ENCODE assay signal across 1 cellular context in genomic region chr11:69439127-69439526, GRCh38.
A peak's percentile ranks its signal among the peaks of the same experiment; 100 is the strongest.
TF ChIP-seq lines count a peak whose summit lies in the region.

No MANE protein-coding gene starts in this region.

TF ChIP-seq in HEK293, 187 proteins besides CTCF, POLR2A, EP300 and RAD21 (continued from another document):
- TF ChIP-seq ZFHX2 (tag by site-specific recombination; conservative IDR thresholded peaks at IDR 0.05) (0 out of 2 replicates have a peak, but pooled peaks have one; percentile 10), GLIS1 (tag by site-specific recombination; IDR thresholded peaks at IDR 0.05) (peak; percentile 33; the same call in 1 of the 2 replicates), TRIM28 (IDR thresholded peaks at IDR 0.05; ENCODE audit: borderline replicate concordance, low read length) (no peak), ZNF701 (tag by site-specific recombination; IDR thresholded peaks at IDR 0.05) (no peak), ZIC2 (tag by site-specific recombination; IDR thresholded peaks at IDR 0.05) (0 out of 2 replicates have a peak, but pooled peaks have one; percentile 8), KLF7 (tag by site-specific recombination; IDR thresholded peaks at IDR 0.05; ENCODE audit: borderline replicate concordance) (no peak), EGR2 (tag by site-specific recombination; IDR thresholded peaks at IDR 0.05; ENCODE audit: low read depth) (peak; percentile 49), ZNF114 (tag by site-specific recombination; IDR thresholded peaks at IDR 0.05) (no peak), GLIS2 (tag by site-specific recombination; IDR thresholded peaks at IDR 0.05) (no peak), ZNF677 (tag by site-specific recombination; IDR thresholded peaks at IDR 0.05) (no peak)
- TF ChIP-seq, protein P1, sequence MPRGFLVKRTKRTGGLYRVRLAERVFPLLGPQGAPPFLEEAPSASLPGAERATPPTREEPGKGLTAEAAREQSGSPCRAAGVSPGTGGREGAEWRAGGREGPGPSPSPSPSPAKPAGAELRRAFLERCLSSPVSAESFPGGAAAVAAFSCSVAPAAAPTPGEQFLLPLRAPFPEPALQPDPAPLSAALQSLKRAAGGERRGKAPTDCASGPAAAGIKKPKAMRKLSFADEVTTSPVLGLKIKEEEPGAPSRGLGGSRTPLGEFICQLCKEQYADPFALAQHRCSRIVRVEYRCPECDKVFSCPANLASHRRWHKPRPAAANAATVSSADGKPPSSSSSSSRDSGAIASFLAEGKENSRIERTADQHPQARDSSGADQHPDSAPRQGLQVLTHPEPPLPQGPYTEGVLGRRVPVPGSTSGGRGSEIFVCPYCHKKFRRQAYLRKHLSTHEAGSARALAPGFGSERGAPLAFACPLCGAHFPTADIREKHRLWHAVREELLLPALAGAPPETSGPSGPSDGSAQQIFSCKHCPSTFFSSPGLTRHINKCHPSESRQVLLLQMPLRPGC (tag by site-specific recombination; IDR thresholded peaks at IDR 0.05), result no peak
- TF ChIP-seq, protein P2, sequence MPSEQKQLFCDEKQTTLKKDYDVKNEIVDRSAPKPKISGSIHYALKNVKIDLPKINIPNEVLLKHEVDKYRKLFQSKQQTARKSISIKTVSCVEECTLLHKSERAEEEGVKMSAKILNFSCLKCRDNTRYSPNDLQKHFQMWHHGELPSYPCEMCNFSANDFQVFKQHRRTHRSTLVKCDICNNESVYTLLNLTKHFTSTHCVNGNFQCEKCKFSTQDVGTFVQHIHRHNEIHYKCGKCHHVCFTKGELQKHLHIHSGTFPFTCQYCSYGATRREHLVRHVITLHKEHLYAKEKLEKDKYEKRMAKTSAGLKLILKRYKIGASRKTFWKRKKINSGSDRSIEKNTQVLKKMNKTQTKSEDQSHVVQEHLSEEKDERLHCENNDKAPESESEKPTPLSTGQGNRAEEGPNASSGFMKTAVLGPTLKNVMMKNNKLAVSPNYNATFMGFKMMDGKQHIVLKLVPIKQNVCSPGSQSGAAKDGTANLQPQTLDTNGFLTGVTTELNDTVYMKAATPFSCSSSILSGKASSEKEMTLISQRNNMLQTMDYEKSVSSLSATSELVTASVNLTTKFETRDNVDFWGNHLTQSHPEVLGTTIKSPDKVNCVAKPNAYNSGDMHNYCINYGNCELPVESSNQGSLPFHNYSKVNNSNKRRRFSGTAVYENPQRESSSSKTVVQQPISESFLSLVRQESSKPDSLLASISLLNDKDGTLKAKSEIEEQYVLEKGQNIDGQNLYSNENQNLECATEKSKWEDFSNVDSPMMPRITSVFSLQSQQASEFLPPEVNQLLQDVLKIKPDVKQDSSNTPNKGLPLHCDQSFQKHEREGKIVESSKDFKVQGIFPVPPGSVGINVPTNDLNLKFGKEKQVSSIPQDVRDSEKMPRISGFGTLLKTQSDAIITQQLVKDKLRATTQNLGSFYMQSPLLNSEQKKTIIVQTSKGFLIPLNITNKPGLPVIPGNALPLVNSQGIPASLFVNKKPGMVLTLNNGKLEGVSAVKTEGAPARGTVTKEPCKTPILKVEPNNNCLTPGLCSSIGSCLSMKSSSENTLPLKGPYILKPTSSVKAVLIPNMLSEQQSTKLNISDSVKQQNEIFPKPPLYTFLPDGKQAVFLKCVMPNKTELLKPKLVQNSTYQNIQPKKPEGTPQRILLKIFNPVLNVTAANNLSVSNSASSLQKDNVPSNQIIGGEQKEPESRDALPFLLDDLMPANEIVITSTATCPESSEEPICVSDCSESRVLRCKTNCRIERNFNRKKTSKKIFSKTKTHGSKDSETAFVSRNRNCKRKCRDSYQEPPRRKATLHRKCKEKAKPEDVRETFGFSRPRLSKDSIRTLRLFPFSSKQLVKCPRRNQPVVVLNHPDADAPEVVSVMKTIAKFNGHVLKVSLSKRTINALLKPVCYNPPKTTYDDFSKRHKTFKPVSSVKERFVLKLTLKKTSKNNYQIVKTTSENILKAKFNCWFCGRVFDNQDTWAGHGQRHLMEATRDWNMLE (tag by site-specific recombination; conservative IDR thresholded peaks at IDR 0.05; ENCODE audit: low read depth), result no peak
